1 cellular context compared by ENCODE assay signal in the genomic region with DNA sequence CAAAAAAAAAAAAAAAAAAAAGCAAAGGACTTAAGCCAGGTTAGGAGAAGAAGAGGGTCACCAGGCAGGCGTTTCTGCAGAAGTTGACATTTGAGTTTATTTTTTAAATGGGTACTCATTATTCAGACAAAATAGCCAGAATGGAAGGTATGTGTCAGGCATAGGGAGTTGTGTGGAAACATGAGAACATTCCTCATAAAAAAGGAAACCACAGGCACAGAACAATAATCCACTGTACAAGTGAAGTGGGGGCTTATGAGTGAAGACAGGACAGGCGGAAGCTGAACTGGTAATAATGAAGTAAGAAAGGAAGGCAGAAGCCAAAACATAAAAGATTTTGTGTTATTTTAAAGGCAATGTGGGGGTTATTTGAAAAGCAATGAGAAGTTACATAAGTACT.
TF ChIP-seq lines count a peak whose summit lies in the region.

No MANE protein-coding gene starts in this region.

TF ChIP-seq in HEK293, 187 proteins besides CTCF, POLR2A, EP300 and RAD21 (continued from another document and continues in another):
- TF ChIP-seq, protein P1, sequence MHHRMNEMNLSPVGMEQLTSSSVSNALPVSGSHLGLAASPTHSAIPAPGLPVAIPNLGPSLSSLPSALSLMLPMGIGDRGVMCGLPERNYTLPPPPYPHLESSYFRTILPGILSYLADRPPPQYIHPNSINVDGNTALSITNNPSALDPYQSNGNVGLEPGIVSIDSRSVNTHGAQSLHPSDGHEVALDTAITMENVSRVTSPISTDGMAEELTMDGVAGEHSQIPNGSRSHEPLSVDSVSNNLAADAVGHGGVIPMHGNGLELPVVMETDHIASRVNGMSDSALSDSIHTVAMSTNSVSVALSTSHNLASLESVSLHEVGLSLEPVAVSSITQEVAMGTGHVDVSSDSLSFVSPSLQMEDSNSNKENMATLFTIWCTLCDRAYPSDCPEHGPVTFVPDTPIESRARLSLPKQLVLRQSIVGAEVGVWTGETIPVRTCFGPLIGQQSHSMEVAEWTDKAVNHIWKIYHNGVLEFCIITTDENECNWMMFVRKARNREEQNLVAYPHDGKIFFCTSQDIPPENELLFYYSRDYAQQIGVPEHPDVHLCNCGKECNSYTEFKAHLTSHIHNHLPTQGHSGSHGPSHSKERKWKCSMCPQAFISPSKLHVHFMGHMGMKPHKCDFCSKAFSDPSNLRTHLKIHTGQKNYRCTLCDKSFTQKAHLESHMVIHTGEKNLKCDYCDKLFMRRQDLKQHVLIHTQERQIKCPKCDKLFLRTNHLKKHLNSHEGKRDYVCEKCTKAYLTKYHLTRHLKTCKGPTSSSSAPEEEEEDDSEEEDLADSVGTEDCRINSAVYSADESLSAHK (tag by site-specific recombination; IDR thresholded peaks at IDR 0.05) = no peak
- no peak for TF ChIP-seq IKZF3 (tag by site-specific recombination; IDR thresholded peaks at IDR 0.05)
- TF ChIP-seq ZSCAN23 (tag by site-specific recombination; IDR thresholded peaks at IDR 0.05) = no peak
- no peak for TF ChIP-seq ZNF658 (tag by site-specific recombination; IDR thresholded peaks at IDR 0.05)
- TF ChIP-seq ZBTB8A (tag by site-specific recombination; IDR thresholded peaks at IDR 0.05) = no peak
- TF ChIP-seq, protein P2, sequence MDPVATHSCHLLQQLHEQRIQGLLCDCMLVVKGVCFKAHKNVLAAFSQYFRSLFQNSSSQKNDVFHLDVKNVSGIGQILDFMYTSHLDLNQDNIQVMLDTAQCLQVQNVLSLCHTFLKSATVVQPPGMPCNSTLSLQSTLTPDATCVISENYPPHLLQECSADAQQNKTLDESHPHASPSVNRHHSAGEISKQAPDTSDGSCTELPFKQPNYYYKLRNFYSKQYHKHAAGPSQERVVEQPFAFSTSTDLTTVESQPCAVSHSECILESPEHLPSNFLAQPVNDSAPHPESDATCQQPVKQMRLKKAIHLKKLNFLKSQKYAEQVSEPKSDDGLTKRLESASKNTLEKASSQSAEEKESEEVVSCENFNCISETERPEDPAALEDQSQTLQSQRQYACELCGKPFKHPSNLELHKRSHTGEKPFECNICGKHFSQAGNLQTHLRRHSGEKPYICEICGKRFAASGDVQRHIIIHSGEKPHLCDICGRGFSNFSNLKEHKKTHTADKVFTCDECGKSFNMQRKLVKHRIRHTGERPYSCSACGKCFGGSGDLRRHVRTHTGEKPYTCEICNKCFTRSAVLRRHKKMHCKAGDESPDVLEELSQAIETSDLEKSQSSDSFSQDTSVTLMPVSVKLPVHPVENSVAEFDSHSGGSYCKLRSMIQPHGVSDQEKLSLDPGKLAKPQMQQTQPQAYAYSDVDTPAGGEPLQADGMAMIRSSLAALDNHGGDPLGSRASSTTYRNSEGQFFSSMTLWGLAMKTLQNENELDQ (tag by site-specific recombination; IDR thresholded peaks at IDR 0.05; ENCODE audit: low read depth) = no peak
- TF ChIP-seq ZNF202 (tag by site-specific recombination; IDR thresholded peaks at IDR 0.05; ENCODE audit: borderline replicate concordance) = no peak
- no peak for TF ChIP-seq ZNF223 (tag by site-specific recombination; IDR thresholded peaks at IDR 0.05)
- TF ChIP-seq ZNF600 (tag by site-specific recombination; IDR thresholded peaks at IDR 0.05) = 0 out of 2 replicates have a peak, but pooled peaks have one; percentile 44
- no peak; the same call in 1 of the 2 replicates for TF ChIP-seq KLF10 (tag by site-specific recombination; IDR thresholded peaks at IDR 0.05)
- no peak for TF ChIP-seq ZNF404 (tag by site-specific recombination; IDR thresholded peaks at IDR 0.05)
- TF ChIP-seq, protein P3, sequence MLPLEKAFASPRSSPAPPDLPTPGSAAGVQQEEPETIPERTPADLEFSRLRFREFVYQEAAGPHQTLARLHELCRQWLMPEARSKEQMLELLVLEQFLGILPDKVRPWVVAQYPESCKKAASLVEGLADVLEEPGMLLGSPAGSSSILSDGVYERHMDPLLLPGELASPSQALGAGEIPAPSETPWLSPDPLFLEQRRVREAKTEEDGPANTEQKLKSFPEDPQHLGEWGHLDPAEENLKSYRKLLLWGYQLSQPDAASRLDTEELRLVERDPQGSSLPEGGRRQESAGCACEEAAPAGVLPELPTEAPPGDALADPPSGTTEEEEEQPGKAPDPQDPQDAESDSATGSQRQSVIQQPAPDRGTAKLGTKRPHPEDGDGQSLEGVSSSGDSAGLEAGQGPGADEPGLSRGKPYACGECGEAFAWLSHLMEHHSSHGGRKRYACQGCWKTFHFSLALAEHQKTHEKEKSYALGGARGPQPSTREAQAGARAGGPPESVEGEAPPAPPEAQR (tag by site-specific recombination; IDR thresholded peaks at IDR 0.05) = no peak
- TF ChIP-seq GLI2 (tag by site-specific recombination; IDR thresholded peaks at IDR 0.05; ENCODE audit: borderline replicate concordance, low read depth) = no peak
- TF ChIP-seq, protein P4, sequence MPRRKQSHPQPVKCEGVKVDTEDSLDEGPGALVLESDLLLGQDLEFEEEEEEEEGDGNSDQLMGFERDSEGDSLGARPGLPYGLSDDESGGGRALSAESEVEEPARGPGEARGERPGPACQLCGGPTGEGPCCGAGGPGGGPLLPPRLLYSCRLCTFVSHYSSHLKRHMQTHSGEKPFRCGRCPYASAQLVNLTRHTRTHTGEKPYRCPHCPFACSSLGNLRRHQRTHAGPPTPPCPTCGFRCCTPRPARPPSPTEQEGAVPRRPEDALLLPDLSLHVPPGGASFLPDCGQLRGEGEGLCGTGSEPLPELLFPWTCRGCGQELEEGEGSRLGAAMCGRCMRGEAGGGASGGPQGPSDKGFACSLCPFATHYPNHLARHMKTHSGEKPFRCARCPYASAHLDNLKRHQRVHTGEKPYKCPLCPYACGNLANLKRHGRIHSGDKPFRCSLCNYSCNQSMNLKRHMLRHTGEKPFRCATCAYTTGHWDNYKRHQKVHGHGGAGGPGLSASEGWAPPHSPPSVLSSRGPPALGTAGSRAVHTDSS (tag by site-specific recombination; IDR thresholded peaks at IDR 0.05) = no peak
- TF ChIP-seq, protein P5, sequence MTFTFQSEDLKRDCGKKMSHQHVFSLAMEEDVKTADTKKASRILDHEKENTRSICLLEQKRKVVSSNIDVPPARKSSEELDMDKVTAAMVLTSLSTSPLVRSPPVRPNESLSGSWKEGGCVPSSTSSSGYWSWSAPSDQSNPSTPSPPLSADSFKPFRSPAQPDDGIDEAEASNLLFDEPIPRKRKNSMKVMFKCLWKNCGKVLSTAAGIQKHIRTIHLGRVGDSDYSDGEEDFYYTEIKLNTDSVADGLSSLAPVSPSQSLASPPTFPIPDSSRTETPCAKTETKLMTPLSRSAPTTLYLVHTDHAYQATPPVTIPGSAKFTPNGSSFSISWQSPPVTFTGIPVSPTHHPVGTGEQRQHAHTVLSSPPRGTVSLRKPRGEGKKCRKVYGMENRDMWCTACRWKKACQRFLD (tag by site-specific recombination; IDR thresholded peaks at IDR 0.05) = no peak
- no peak for TF ChIP-seq ZNF530 (tag by site-specific recombination; IDR thresholded peaks at IDR 0.05; ENCODE audit: low read depth)
- TF ChIP-seq ZNF324 (tag by site-specific recombination; IDR thresholded peaks at IDR 0.05) = no peak
- no peak for TF ChIP-seq YY1 (tag by site-specific recombination; IDR thresholded peaks at IDR 0.05)
- TF ChIP-seq, protein P6, sequence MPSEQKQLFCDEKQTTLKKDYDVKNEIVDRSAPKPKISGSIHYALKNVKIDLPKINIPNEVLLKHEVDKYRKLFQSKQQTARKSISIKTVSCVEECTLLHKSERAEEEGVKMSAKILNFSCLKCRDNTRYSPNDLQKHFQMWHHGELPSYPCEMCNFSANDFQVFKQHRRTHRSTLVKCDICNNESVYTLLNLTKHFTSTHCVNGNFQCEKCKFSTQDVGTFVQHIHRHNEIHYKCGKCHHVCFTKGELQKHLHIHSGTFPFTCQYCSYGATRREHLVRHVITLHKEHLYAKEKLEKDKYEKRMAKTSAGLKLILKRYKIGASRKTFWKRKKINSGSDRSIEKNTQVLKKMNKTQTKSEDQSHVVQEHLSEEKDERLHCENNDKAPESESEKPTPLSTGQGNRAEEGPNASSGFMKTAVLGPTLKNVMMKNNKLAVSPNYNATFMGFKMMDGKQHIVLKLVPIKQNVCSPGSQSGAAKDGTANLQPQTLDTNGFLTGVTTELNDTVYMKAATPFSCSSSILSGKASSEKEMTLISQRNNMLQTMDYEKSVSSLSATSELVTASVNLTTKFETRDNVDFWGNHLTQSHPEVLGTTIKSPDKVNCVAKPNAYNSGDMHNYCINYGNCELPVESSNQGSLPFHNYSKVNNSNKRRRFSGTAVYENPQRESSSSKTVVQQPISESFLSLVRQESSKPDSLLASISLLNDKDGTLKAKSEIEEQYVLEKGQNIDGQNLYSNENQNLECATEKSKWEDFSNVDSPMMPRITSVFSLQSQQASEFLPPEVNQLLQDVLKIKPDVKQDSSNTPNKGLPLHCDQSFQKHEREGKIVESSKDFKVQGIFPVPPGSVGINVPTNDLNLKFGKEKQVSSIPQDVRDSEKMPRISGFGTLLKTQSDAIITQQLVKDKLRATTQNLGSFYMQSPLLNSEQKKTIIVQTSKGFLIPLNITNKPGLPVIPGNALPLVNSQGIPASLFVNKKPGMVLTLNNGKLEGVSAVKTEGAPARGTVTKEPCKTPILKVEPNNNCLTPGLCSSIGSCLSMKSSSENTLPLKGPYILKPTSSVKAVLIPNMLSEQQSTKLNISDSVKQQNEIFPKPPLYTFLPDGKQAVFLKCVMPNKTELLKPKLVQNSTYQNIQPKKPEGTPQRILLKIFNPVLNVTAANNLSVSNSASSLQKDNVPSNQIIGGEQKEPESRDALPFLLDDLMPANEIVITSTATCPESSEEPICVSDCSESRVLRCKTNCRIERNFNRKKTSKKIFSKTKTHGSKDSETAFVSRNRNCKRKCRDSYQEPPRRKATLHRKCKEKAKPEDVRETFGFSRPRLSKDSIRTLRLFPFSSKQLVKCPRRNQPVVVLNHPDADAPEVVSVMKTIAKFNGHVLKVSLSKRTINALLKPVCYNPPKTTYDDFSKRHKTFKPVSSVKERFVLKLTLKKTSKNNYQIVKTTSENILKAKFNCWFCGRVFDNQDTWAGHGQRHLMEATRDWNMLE (tag by site-specific recombination; conservative IDR thresholded peaks at IDR 0.05; ENCODE audit: low read depth) = no peak
- TF ChIP-seq, protein P7, sequence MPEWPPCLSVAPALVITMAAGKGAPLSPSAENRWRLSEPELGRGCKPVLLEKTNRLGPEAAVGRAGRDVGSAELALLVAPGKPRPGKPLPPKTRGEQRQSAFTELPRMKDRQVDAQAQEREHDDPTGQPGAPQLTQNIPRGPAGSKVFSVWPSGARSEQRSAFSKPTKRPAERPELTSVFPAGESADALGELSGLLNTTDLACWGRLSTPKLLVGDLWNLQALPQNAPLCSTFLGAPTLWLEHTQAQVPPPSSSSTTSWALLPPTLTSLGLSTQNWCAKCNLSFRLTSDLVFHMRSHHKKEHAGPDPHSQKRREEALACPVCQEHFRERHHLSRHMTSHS (tag by site-specific recombination; IDR thresholded peaks at IDR 0.05) = no peak
- no peak for TF ChIP-seq ZNF138 (tag by site-specific recombination; IDR thresholded peaks at IDR 0.05; ENCODE audit: borderline replicate concordance)
- TF ChIP-seq ZNF211 (tag by site-specific recombination; IDR thresholded peaks at IDR 0.05; ENCODE audit: low read depth) = no peak
- no peak for TF ChIP-seq ZNF837 (tag by site-specific recombination; IDR thresholded peaks at IDR 0.05)
- TF ChIP-seq MZF1 (tag by site-specific recombination; IDR thresholded peaks at IDR 0.05; ENCODE audit: borderline replicate concordance) = 0 out of 2 replicates have a peak, but pooled peaks have one; percentile 26
- TF ChIP-seq ZNF214 (tag by site-specific recombination; IDR thresholded peaks at IDR 0.05; ENCODE audit: borderline replicate concordance) = no peak
- no peak for TF ChIP-seq ZNF274 (IDR thresholded peaks at IDR 0.05; ENCODE audit: low read length)
- TF ChIP-seq ZNF274 (tag by site-specific recombination; IDR thresholded peaks at IDR 0.05; ENCODE audit: borderline replicate concordance) = no peak
- no peak for TF ChIP-seq TCF7L2 (IDR thresholded peaks at IDR 0.05; ENCODE audit: borderline replicate concordance, low read depth, low read length)
- TF ChIP-seq, protein P8, sequence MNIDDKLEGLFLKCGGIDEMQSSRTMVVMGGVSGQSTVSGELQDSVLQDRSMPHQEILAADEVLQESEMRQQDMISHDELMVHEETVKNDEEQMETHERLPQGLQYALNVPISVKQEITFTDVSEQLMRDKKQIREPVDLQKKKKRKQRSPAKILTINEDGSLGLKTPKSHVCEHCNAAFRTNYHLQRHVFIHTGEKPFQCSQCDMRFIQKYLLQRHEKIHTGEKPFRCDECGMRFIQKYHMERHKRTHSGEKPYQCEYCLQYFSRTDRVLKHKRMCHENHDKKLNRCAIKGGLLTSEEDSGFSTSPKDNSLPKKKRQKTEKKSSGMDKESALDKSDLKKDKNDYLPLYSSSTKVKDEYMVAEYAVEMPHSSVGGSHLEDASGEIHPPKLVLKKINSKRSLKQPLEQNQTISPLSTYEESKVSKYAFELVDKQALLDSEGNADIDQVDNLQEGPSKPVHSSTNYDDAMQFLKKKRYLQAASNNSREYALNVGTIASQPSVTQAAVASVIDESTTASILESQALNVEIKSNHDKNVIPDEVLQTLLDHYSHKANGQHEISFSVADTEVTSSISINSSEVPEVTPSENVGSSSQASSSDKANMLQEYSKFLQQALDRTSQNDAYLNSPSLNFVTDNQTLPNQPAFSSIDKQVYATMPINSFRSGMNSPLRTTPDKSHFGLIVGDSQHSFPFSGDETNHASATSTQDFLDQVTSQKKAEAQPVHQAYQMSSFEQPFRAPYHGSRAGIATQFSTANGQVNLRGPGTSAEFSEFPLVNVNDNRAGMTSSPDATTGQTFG (tag by site-specific recombination; IDR thresholded peaks at IDR 0.05; ENCODE audit: borderline replicate concordance) = no peak
- TF ChIP-seq ZNF221 (tag by site-specific recombination; IDR thresholded peaks at IDR 0.05; ENCODE audit: borderline replicate concordance) = no peak
- TF ChIP-seq ZNF561 (tag by site-specific recombination; IDR thresholded peaks at IDR 0.05; ENCODE audit: borderline replicate concordance) = no peak
- no peak for TF ChIP-seq ZNF707 (tag by site-specific recombination; IDR thresholded peaks at IDR 0.05)
- TF ChIP-seq ZNF292 (tag by site-specific recombination; IDR thresholded peaks at IDR 0.05; ENCODE audit: borderline replicate concordance, low read depth) = no peak
- no peak for TF ChIP-seq ZNF239 (tag by site-specific recombination; IDR thresholded peaks at IDR 0.05)
- no peak for TF ChIP-seq ZNF660 (tag by site-specific recombination; IDR thresholded peaks at IDR 0.05)
- no peak for TF ChIP-seq ZBTB7A (tag by site-specific recombination; IDR thresholded peaks at IDR 0.05; ENCODE audit: low read depth)
- TF ChIP-seq, protein P9, sequence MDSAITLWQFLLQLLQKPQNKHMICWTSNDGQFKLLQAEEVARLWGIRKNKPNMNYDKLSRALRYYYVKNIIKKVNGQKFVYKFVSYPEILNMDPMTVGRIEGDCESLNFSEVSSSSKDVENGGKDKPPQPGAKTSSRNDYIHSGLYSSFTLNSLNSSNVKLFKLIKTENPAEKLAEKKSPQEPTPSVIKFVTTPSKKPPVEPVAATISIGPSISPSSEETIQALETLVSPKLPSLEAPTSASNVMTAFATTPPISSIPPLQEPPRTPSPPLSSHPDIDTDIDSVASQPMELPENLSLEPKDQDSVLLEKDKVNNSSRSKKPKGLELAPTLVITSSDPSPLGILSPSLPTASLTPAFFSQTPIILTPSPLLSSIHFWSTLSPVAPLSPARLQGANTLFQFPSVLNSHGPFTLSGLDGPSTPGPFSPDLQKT (IDR thresholded peaks at IDR 0.05; ENCODE audit: borderline replicate concordance, low read depth, low read length) = no peak
- peak; percentile 19; the same call in 1 of the 2 replicates for TF ChIP-seq FEZF1 (tag by site-specific recombination; IDR thresholded peaks at IDR 0.05)
